9 cellular contexts compared by ENCODE assay signal in genomic region chr3:178385280-178385952, GRCh38.
DNase-seq lines count a peak whose midpoint lies in the region; ATAC-seq and TF ChIP-seq lines count a peak whose summit lies in the region.
"Had no signal": no experiment of that assay in that cellular context is flagged by ENCODE, and none has a peak within 500 bp of the region (broad histone marks: within the 10 kb centered on the region; RNA-seq: fewer than 3 reads in every experiment).

No MANE protein-coding gene starts in this region.

- POLR2A ChIA-PET in RWPE1 (lab: Yijun Ruan, JAX; ENCODE audit: low non-redundant PET): no interaction called here

- peak overlapping the region in 1 of 11 experiments; percentile 27; a peak in 1 of 22 replicates for H3K9ac ChIP-seq in BLaER1 treated with 17β-estradiol and CSF1 and Interleukin-3, amounts not matched to agents 10 nM and 100 nM

- H3K4me1 Mint-ChIP-seq in nephron: peaks cover 62% of the 10 kb centered on the region
- H3K4me1 Mint-ChIP-seq: T-cell had no signal

- in situ Hi-C loops in GM13976 (cut with MboI; ENCODE audit: low sequenced_read_pairs, unreplicated experiment): no loop called here
- in situ Hi-C loops in KBM-7 (cut with MboI; ENCODE audit: low pct_unique_long_range_greater_than_20kb, low sequenced_read_pairs): no loop called here

- CTCF ChIA-PET in RWPE1 (lab: Yijun Ruan, JAX): interaction anchor here (0.7 to 1.3 kb wide), 7 partner anchors 278 to 1513 kb away, joined by 3 to 6 read pairs (median 3); no protein-coding TSS in a partner anchor

- TF ChIP-seq CTCF in GM13976 (IDR thresholded peaks at IDR 0.05; ENCODE audit: borderline replicate concordance, control extremely low read depth, extremely low read depth, insufficient read depth, missing control alignments) (peak; percentile 26), RWPE1 (conservative IDR thresholded peaks at IDR 0.05; ENCODE audit: low read depth) (peak; percentile 89), nephron (IDR thresholded peaks at IDR 0.05; ENCODE audit: unreplicated experiment in 3 of 3) (peak; percentile 82 to 89 (median 85))

- no peaks in the 10 kb centered on the region for H3K9me3 ChIP-seq in BLaER1 treated with 17β-estradiol and CSF1 and Interleukin-3, amounts not matched to agents 10 nM and 100 nM (replicated peaks in 1 of 11)
- H3K9me3 ChIP-seq in effector memory CD4-positive, alpha-beta T cell (ENCODE audit: control insufficient read depth, low read length): no peaks in the 10 kb centered on the region

- peak overlapping the region; percentile 89 to 93 (median 93) for H3K27ac Mint-ChIP-seq in nephron

- no peaks in the 10 kb centered on the region for H3K27me3 Mint-ChIP-seq in nephron (ENCODE audit: low read depth)

- H4K20me1 ChIP-seq in BLaER1 treated with 17β-estradiol and CSF1 and Interleukin-3, amounts not matched to agents 10 nM and 100 nM: no peaks in the 10 kb centered on the region

- no peaks in the 10 kb centered on the region for H3K9me3 Mint-ChIP-seq in nephron
- H3K9me3 Mint-ChIP-seq: T-cell had no signal

- DNase-seq in GM13976 (ENCODE audit: low spot score) (peak; percentile 41), KBM-7 (peak; percentile 49), RWPE1 (ENCODE audit: low spot score) (peak; percentile 27)
- DNase-seq in effector memory CD4-positive, alpha-beta T cell: no peak

- no peaks in the 10 kb centered on the region for H3K36me3 ChIP-seq in BLaER1 treated with 17β-estradiol and CSF1 and Interleukin-3, amounts not matched to agents 10 nM and 100 nM
- no peaks in the 10 kb centered on the region for H3K36me3 ChIP-seq in effector memory CD4-positive, alpha-beta T cell (ENCODE audit: control insufficient read depth, insufficient read depth, low read length)

- H3K27me3 ChIP-seq in BLaER1 treated with 17β-estradiol and CSF1 and Interleukin-3, amounts not matched to agents 10 nM and 100 nM: no peaks in the 10 kb centered on the region
- H3K27me3 ChIP-seq in effector memory CD4-positive, alpha-beta T cell (replicated peaks; ENCODE audit: control insufficient read depth, insufficient read depth, low read length, poor library complexity, severe bottlenecking): no peaks in the 10 kb centered on the region

- peaks cover 0 to 15% (median 12%) of the 10 kb centered on the region in 10 experiments; a peak in 13 of 20 replicates for H3K4me1 ChIP-seq in BLaER1 treated with 17β-estradiol and CSF1 and Interleukin-3, amounts not matched to agents 10 nM and 100 nM
- H3K4me1 ChIP-seq in effector memory CD4-positive, alpha-beta T cell (ENCODE audit: control insufficient read depth, insufficient read depth, low read length, poor library complexity, severe bottlenecking): no peaks in the 10 kb centered on the region

- ATAC-seq in esophagus mucosa: peak; percentile 64
- no peak for ATAC-seq in HG02610 (IDR thresholded peaks at IDR 0.05; ENCODE audit: unreplicated experiment)
- ATAC-seq: T-cell had no signal

- peak overlapping the region in 6 of 11 experiments; percentile 32 to 41 (median 34); a peak in 9 of 22 replicates for H3K4me2 ChIP-seq in BLaER1 treated with 17β-estradiol and CSF1 and Interleukin-3, amounts not matched to agents 10 nM and 100 nM

- H3K4me3 Mint-ChIP-seq in nephron: peak overlapping the region in 2 of 3 experiments; percentile 37 to 71
- H3K4me3 Mint-ChIP-seq: T-cell had no signal

- no peaks in the 10 kb centered on the region for H3K36me3 Mint-ChIP-seq in nephron (ENCODE audit: low read depth)
- H3K36me3 Mint-ChIP-seq: T-cell had no signal

- no peak overlapping the region for H3K4me3 ChIP-seq in BLaER1 treated with 17β-estradiol and CSF1 and Interleukin-3, amounts not matched to agents 10 nM and 100 nM
- no peak overlapping the region for H3K4me3 ChIP-seq in effector memory CD4-positive, alpha-beta T cell (ENCODE audit: insufficient read depth, low read depth, low read length, poor library complexity, severe bottlenecking)

- no peak overlapping the region for H3K27ac ChIP-seq in BLaER1 treated with 17β-estradiol and CSF1 and Interleukin-3, amounts not matched to agents 10 nM and 100 nM
- H3K27ac ChIP-seq in RWPE1: no peak overlapping the region
- no peak overlapping the region for H3K27ac ChIP-seq in effector memory CD4-positive, alpha-beta T cell (ENCODE audit: insufficient read depth, low read length, poor library complexity, severe bottlenecking)

Comparison
In these comparisons a context has a peak if more than half of its experiments do, and no peak if none do; other contexts are left out.
1. DNase-seq: peak in GM13976 (single experiment), KBM-7 (single experiment) and RWPE1 (single experiment); none in effector memory CD4-positive, alpha-beta T cell (0 of 3).
2. CTCF ChIP-seq: peak in every context shown above with its lines; median percentile 89 in RWPE1; 85 in nephron; 26 in GM13976.